1 cellular context compared by ENCODE assay signal in the genomic region with DNA sequence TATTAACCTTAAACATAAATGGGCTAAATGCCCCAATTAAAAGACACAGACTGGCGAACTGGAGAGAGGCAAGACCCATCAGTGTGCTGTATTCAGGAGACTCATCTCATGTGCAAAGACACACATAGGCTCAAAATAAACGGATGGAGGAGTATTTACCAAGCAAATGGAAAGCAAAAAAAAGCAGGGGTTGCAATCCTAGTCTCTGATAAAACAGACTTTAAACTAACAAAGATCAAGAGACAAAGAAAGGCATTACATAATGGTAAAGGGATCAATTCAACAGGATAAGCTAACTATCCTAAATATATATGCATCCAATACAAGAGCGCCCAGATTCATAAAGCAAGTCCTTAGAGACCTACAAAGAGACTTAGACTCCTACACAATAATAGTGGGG. TPM values are rescaled to one million over a fixed set of nuclear protein-coding genes. Genes with fewer than 3 reads are reported as not detected.
"Had no signal": no experiment of that assay in that cellular context is flagged by ENCODE, and none has a peak within 500 bp of the region (broad histone marks: within the 10 kb centered on the region; RNA-seq: fewer than 3 reads in every experiment).

No MANE protein-coding gene starts in this region.

RNA-seq across cellular contexts. Expression of gene GFI1, which starts 45.2 kb away (rescaled TPM):
- total RNA-seq: chondrocyte had no signal
